In the genomic region with DNA sequence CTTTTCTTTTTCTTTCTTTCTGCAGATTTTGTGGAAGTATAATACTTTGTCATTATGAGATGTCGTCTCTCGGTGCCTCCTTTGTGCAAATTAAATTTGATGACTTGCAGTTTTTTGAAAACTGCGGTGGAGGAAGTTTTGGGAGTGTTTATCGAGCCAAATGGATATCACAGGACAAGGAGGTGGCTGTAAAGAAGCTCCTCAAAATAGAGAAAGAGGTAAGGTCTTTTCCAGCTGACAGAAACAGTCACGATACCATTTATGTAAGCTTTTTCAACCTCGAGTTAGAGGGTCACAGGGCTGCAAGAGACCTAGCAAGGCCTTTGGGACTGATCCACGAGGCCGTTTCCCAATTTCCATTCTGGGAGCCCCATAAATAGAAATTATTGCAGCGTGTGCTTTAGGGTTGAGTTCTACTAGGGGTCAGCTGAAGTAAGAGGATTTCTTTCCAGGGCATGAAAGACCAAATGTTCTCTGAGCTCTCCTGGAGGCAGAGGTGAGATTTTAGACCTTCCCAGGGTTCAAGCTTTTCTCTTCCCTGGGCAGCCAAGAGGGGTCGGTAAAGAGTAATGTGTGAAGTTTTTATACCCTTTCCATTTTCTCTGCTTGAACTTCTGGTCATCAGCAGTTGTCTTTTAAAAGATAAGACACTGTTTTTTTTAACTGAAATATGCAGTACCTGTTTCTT, we compare ENCODE assay signal across 11 cellular contexts. TPM values are rescaled to one million over a fixed set of nuclear protein-coding genes. Genes with fewer than 3 reads are reported as not detected.
DNase-seq lines count a peak whose midpoint lies in the region; ATAC-seq and TF ChIP-seq lines count a peak whose summit lies in the region.
"Had no signal": no experiment of that assay in that cellular context is flagged by ENCODE, and none has a peak within 500 bp of the region (broad histone marks: within the 10 kb centered on the region; RNA-seq: fewer than 3 reads in every experiment).

No MANE protein-coding gene starts in this region.

- TF ChIP-seq EP300 in sigmoid colon (IDR thresholded peaks at IDR 0.05), result peak in 2 of 4 donors; percentile 5 to 29

- H3K9ac ChIP-seq in adipocyte (ENCODE audit: low read length), result peak overlapping the region; percentile 78

- H3K9me3 ChIP-seq in adipocyte (ENCODE audit: control insufficient read depth, low read length), result no peaks in the 10 kb centered on the region
- H3K9me3 ChIP-seq in left ventricle myocardium inferior (replicated peaks), result no peaks in the 10 kb centered on the region
- no peaks in the 10 kb centered on the region for H3K9me3 ChIP-seq in sigmoid colon

- H3K27ac ChIP-seq in left ventricle myocardium inferior (replicated peaks) (peak overlapping the region; percentile 85), sigmoid colon (peak overlapping the region; percentile 77 to 87 (median 83))

- H3K27me3 ChIP-seq in adipocyte (replicated peaks; ENCODE audit: control insufficient read depth, insufficient read depth, low read length) (no peaks in the 10 kb centered on the region), left ventricle myocardium inferior (ENCODE audit: low read depth) (no peaks in the 10 kb centered on the region), sigmoid colon (no peaks in the 10 kb centered on the region)

- TF ChIP-seq POLR2A in sigmoid colon (IDR thresholded peaks at IDR 0.05), result no peak

- peaks cover 41% of the 10 kb centered on the region for H3K4me1 ChIP-seq in adipocyte (ENCODE audit: control insufficient read depth, insufficient read depth, low read length)
- H3K4me1 ChIP-seq in left ventricle myocardium inferior, result peaks cover 78% of the 10 kb centered on the region
- H3K4me1 ChIP-seq in sigmoid colon, result peaks cover 0 to 90% (median 72%) of the 10 kb centered on the region in 4 donors

- WGBS in sigmoid colon, 2 donors, result 86 to 90% methylated on average over 10 of the region's 10 CpGs

- no peak for ATAC-seq in HG03097 (IDR thresholded peaks at IDR 0.05; ENCODE audit: low FRiP score, unreplicated experiment)
- no peak for ATAC-seq in GM19351 (IDR thresholded peaks at IDR 0.05; ENCODE audit: unreplicated experiment)
- ATAC-seq: stimulated activated naive CD8-positive, alpha-beta T cell treated with anti-CD3 and anti-CD28 coated beads, Interleukin-15, Interleukin-2, amounts not matched to agents 100 U/mL and 50 U/mL, for 24 hours had no signal

- no peak for DNase-seq in GM12864 (ENCODE audit: low read depth)
- DNase-seq in adipocyte (ENCODE audit: low read depth), result no peak
- peak; percentile 23 for DNase-seq in left ventricle myocardium inferior
- peak; percentile 84 for DNase-seq in sigmoid colon
- DNase-seq in HuH-7.5 (ENCODE audit: low spot score), result no peak
- no peak for DNase-seq in DMS114 treated with DMSO at 0.1 percent for 48 hours (lab: John Stamatoyannopoulos, UW; ENCODE audit: unreplicated experiment)
- DNase-seq: caudate nucleus; immature natural killer cell; stimulated activated naive CD8-positive, alpha-beta T cell treated with anti-CD3 and anti-CD28 coated beads, Interleukin-15, Interleukin-2, amounts not matched to agents 100 U/mL and 50 U/mL, for 24 hours had no signal

- H3K4me3 ChIP-seq in GM12864 (ENCODE audit: low read depth, low read length) (no peak overlapping the region), adipocyte (ENCODE audit: low read length) (peak overlapping the region; percentile 70), left ventricle myocardium inferior (peak overlapping the region; percentile 54), sigmoid colon (peak overlapping the region in 2 of 4 donors; percentile 16 to 19)

- TF ChIP-seq CTCF in GM12864 (IDR thresholded peaks at IDR 0.05; ENCODE audit: low read depth, low read length, missing control alignments), result peak; percentile 35
- peak; percentile 63 for TF ChIP-seq CTCF in left ventricle myocardium inferior (IDR thresholded peaks at IDR 0.05; ENCODE audit: borderline replicate concordance)
- no peak for TF ChIP-seq CTCF in sigmoid colon (IDR thresholded peaks at IDR 0.05)

- intact Hi-C loops in left ventricle myocardium inferior (cut with micrococcal nuclease) (loop anchor here (5.0 kb wide), 1 partner anchor 121 kb away; no protein-coding TSS in a partner anchor), sigmoid colon (cut with DNase I) (no loop called here)

- no peaks in the 10 kb centered on the region for H3K36me3 ChIP-seq in adipocyte (ENCODE audit: control insufficient read depth, insufficient read depth, low read length, severe bottlenecking)
- H3K36me3 ChIP-seq in left ventricle myocardium inferior, result peaks cover 32% of the 10 kb centered on the region
- peaks cover 0 to 11% (median 0%) of the 10 kb centered on the region in 4 donors for H3K36me3 ChIP-seq in sigmoid colon

RNA-seq across cellular contexts. Expression of gene MAP3K20, which starts 15.5 kb away (rescaled TPM):
- total RNA-seq in left ventricle myocardium inferior (466 TPM), sigmoid colon (100 to 1,000 TPM; 189 to 255 (median 219) TPM)
- 10 to 100 TPM in 1 of 3 donors, 1 to 10 TPM in 2; 6.2 to 29.6 (median 9.6) TPM for polyA plus RNA-seq in sigmoid colon

Comparison
In these comparisons a context has a peak if more than half of its experiments do, and no peak if none do; other contexts are left out.
1. DNase-seq: peak in left ventricle myocardium inferior (single experiment) and sigmoid colon (single experiment); none in GM12864 (single experiment), adipocyte (single experiment), HuH-7.5 (single experiment) and DMS114 treated with DMSO at 0.1 percent for 48 hours (single experiment).
2. CTCF ChIP-seq: peak in GM12864 (single experiment) and left ventricle myocardium inferior (single experiment); none in sigmoid colon (0 of 4).